ENCODE assay signal across 8 cellular contexts in the genomic region with DNA sequence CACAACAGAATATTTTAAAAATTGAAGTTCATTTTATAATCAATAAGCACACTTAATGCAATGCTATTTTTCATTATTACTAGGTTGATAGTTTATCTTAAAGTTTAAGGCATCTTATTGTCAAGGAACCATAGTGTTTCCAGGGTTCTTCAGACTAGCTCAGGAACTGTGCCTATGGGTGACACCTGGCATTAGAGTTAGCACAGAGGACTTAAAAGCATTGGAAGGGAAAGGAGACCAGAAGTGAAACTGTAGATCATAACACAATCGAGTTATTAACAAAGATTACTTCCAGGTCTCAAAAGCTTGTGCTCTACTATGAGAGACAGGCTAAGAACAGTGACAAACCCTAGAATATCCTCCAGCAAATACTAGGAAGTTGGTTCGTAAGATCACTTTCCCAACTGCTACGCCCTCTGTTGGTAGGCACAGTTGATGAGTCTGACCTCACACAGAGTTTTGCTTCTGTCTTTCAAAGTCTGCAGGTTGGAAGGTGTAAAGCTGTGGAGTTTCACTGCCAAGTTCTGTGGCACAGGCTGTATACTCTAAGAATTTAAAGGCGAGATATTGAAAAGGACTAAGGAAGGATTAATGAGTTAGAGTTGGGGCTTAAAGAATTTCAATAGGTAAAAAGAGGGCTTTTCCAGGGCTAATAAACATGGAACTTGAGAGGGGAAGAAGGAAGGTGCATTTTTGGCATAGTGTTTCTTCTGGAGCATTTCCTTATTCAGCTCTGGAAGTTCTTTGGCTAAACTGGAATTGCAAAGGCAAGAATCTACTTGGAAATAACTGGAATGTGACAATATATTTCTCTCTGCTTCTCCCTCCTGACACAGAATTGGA.
DNase-seq lines count a peak whose midpoint lies in the region; ATAC-seq and TF ChIP-seq lines count a peak whose summit lies in the region.

No MANE protein-coding gene starts in this region.

- DNase-seq in AG20443 (ENCODE audit: low spot score) = peak; percentile 45
- no peak for DNase-seq in GM13976 (ENCODE audit: low spot score)
- DNase-seq in NCI-H1105 (lab: John Stamatoyannopoulos, UW) = peak; percentile 38
- peak; percentile 71 for DNase-seq in SW480 (ENCODE audit: low spot score)
- DNase-seq in fibroblast of peridontal ligament (ENCODE audit: extremely low read depth) = peak; percentile 76
- DNase-seq in osteoblast (ENCODE audit: insufficient read length, low spot score, missing footprints) = no peak
- no peak for DNase-seq in effector memory CD4-positive, alpha-beta T cell

- no peaks in the 10 kb centered on the region for H3K36me3 ChIP-seq in osteoblast (ENCODE audit: insufficient read depth, low read length)
- H3K36me3 ChIP-seq in effector memory CD4-positive, alpha-beta T cell (ENCODE audit: control insufficient read depth, insufficient read depth, low read length) = no peaks in the 10 kb centered on the region

- H4K20me1 ChIP-seq in osteoblast (ENCODE audit: insufficient read depth, low read length) = no peaks in the 10 kb centered on the region

- H3K27me3 ChIP-seq in osteoblast (ENCODE audit: insufficient read depth, low read length) = no peaks in the 10 kb centered on the region
- no peaks in the 10 kb centered on the region for H3K27me3 ChIP-seq in effector memory CD4-positive, alpha-beta T cell (replicated peaks; ENCODE audit: control insufficient read depth, insufficient read depth, low read length, poor library complexity, severe bottlenecking)

- in situ Hi-C loops in GM13976 (cut with MboI; ENCODE audit: low sequenced_read_pairs, unreplicated experiment) = no loop called here

- H3K4me2 ChIP-seq in osteoblast (ENCODE audit: insufficient read depth, low read length) = no peak overlapping the region

- peak; percentile 95 for ATAC-seq in HG02798 (IDR thresholded peaks at IDR 0.05; ENCODE audit: poor library complexity, unreplicated experiment)

- no peak overlapping the region for H3K4me3 ChIP-seq in osteoblast (ENCODE audit: insufficient read depth, low read length)
- H3K4me3 ChIP-seq in effector memory CD4-positive, alpha-beta T cell (ENCODE audit: insufficient read depth, low read depth, low read length, poor library complexity, severe bottlenecking) = no peak overlapping the region

- H3K79me2 ChIP-seq in osteoblast (ENCODE audit: insufficient read depth, low read length) = no peaks in the 10 kb centered on the region

- TF ChIP-seq CTCF in GM13976 (IDR thresholded peaks at IDR 0.05; ENCODE audit: borderline replicate concordance, control extremely low read depth, extremely low read depth, insufficient read depth, missing control alignments) (peak; percentile 63), osteoblast (IDR thresholded peaks at IDR 0.05; ENCODE audit: extremely low read depth, low read depth, low read length) (peak; percentile 96)

- H3K4me1 ChIP-seq in osteoblast (ENCODE audit: insufficient read depth, low read length) = peaks cover 19% of the 10 kb centered on the region
- no peaks in the 10 kb centered on the region for H3K4me1 ChIP-seq in effector memory CD4-positive, alpha-beta T cell (ENCODE audit: control insufficient read depth, insufficient read depth, low read length, poor library complexity, severe bottlenecking)

- H3K27ac ChIP-seq in osteoblast (ENCODE audit: low read depth, low read length) = peak overlapping the region; percentile 31
- no peak overlapping the region for H3K27ac ChIP-seq in effector memory CD4-positive, alpha-beta T cell (ENCODE audit: insufficient read depth, low read length, poor library complexity, severe bottlenecking)

- H2AFZ ChIP-seq in osteoblast (ENCODE audit: low read length) = peak overlapping the region; percentile 52

- H3K9me3 ChIP-seq in osteoblast (ENCODE audit: low read depth, low read length) = no peaks in the 10 kb centered on the region
- no peaks in the 10 kb centered on the region for H3K9me3 ChIP-seq in effector memory CD4-positive, alpha-beta T cell (ENCODE audit: control insufficient read depth, low read length)

Comparison
In these comparisons a context has a peak if more than half of its experiments do, and no peak if none do; other contexts are left out.
1. DNase-seq: peak in AG20443 (single experiment), NCI-H1105 (single experiment), SW480 (single experiment) and fibroblast of peridontal ligament (single experiment); none in GM13976 (single experiment), osteoblast (single experiment) and effector memory CD4-positive, alpha-beta T cell (0 of 3).